Comparison of ENCODE assay signal across 10 cellular contexts in genomic region chr7:5574770-5575269, GRCh38. TPM values are rescaled to one million over a fixed set of nuclear protein-coding genes. Genes with fewer than 3 reads are reported as not detected.
DNase-seq lines count a peak whose midpoint lies in the region; ATAC-seq and TF ChIP-seq lines count a peak whose summit lies in the region.
"Had no signal": no experiment of that assay in that cellular context is flagged by ENCODE, and none has a peak within 500 bp of the region (broad histone marks: within the 10 kb centered on the region; RNA-seq: fewer than 3 reads in every experiment).

No MANE protein-coding gene starts in this region.

- H3K27me3 ChIP-seq in left lung (peaks cover 0 to 28% of the 10 kb centered on the region in 2 donors), suprapubic skin (no peaks in the 10 kb centered on the region)

- no peaks in the 10 kb centered on the region for H3K9me3 Mint-ChIP-seq in endothelial cell (ENCODE audit: unreplicated experiment)
- no peaks in the 10 kb centered on the region for H3K9me3 Mint-ChIP-seq in activated T-helper 1 cell treated with anti-CD3 and anti-CD28 coated beads, Interleukin-12 subunit alpha, Interleukin-12 subunit beta, Interleukin-2, Interleukin-4 antibody, amounts not matched to agents 30 ng/mL and 10 ng/mL and 1 ng/mL, durations not matched to agents 14 hours and 24 hours and 36 hours
- H3K9me3 Mint-ChIP-seq: activated T-helper 17 cell treated with anti-CD3 and anti-CD28 coated beads, Interleukin-2, amount 50 U/mL, for 72 hours had no signal

- peak overlapping the region; percentile 62 for H3K4me3 Mint-ChIP-seq in endothelial cell (ENCODE audit: unreplicated experiment)
- no peak overlapping the region for H3K4me3 Mint-ChIP-seq in activated T-helper 1 cell treated with anti-CD3 and anti-CD28 coated beads, Interleukin-12 subunit alpha, Interleukin-12 subunit beta, Interleukin-2, Interleukin-4 antibody, amounts not matched to agents 30 ng/mL and 10 ng/mL and 1 ng/mL, durations not matched to agents 14 hours and 24 hours and 36 hours
- H3K4me3 Mint-ChIP-seq: activated T-helper 17 cell treated with anti-CD3 and anti-CD28 coated beads, Interleukin-2, amount 50 U/mL, for 72 hours had no signal

- peak overlapping the region; percentile 23 to 79 for H3K27ac ChIP-seq in left lung
- peak overlapping the region; percentile 24 for H3K27ac ChIP-seq in suprapubic skin

- H3K36me3 Mint-ChIP-seq in endothelial cell (ENCODE audit: low read depth, unreplicated experiment): no peaks in the 10 kb centered on the region
- no peaks in the 10 kb centered on the region for H3K36me3 Mint-ChIP-seq in activated T-helper 1 cell treated with anti-CD3 and anti-CD28 coated beads, Interleukin-12 subunit alpha, Interleukin-12 subunit beta, Interleukin-2, Interleukin-4 antibody, amounts not matched to agents 30 ng/mL and 10 ng/mL and 1 ng/mL, durations not matched to agents 14 hours and 24 hours and 36 hours (ENCODE audit: low read depth)

- H3K27ac Mint-ChIP-seq in endothelial cell (ENCODE audit: unreplicated experiment): peak overlapping the region; percentile 96
- H3K27ac Mint-ChIP-seq in activated T-helper 1 cell treated with anti-CD3 and anti-CD28 coated beads, Interleukin-12 subunit alpha, Interleukin-12 subunit beta, Interleukin-2, Interleukin-4 antibody, amounts not matched to agents 30 ng/mL and 10 ng/mL and 1 ng/mL, durations not matched to agents 14 hours and 24 hours and 36 hours: no peak overlapping the region
- H3K27ac Mint-ChIP-seq: activated T-helper 17 cell treated with anti-CD3 and anti-CD28 coated beads, Interleukin-2, amount 50 U/mL, for 72 hours had no signal

- TF ChIP-seq EP300 in suprapubic skin (IDR thresholded peaks at IDR 0.05): no peak

- H3K9me3 ChIP-seq in left lung (no peaks in the 10 kb centered on the region), suprapubic skin (no peaks in the 10 kb centered on the region)

- TF ChIP-seq CTCF in endothelial cell (IDR thresholded peaks at IDR 0.05; ENCODE audit: unreplicated experiment) (no peak), left lung (IDR thresholded peaks at IDR 0.05) (no peak), suprapubic skin (IDR thresholded peaks at IDR 0.05) (no peak)

- H3K36me3 ChIP-seq in left lung (no peaks in the 10 kb centered on the region), suprapubic skin (no peaks in the 10 kb centered on the region)

- TF ChIP-seq POLR2A in suprapubic skin (IDR thresholded peaks at IDR 0.05): no peak

- DNase-seq in OCI-M1 (lab: John Stamatoyannopoulos, UW) (peak; percentile 80), endothelial cell (ENCODE audit: low spot score) (peak; percentile 74), left lung (peak in 1 of 2 donors; percentile 85), suprapubic skin (ENCODE audit: low spot score in 2 of 2) (no peak), medulla oblongata (ENCODE audit: extremely low spot score) (no peak), cortex of kidney (lab: John Stamatoyannopoulos, UW) (no peak)
- no peak for DNase-seq in activated T-helper 1 cell treated with anti-CD3 and anti-CD28 coated beads, Interleukin-12 subunit alpha, Interleukin-12 subunit beta, Interleukin-2, Interleukin-4 antibody, amounts not matched to agents 30 ng/mL and 10 ng/mL and 1 ng/mL, durations not matched to agents 14 hours and 24 hours and 36 hours (ENCODE audit: low spot score)
- DNase-seq: occipital lobe had no signal

- intact Hi-C loops in left lung (cut with DNase I): no loop called here
- intact Hi-C loops in activated T-helper 1 cell treated with anti-CD3 and anti-CD28 coated beads, Interleukin-12 subunit alpha, Interleukin-12 subunit beta, Interleukin-2, Interleukin-4 antibody, amounts not matched to agents 30 ng/mL and 10 ng/mL and 1 ng/mL, durations not matched to agents 14 hours and 24 hours and 36 hours (cut with micrococcal nuclease): no loop called here

- H3K27me3 Mint-ChIP-seq in endothelial cell (ENCODE audit: unreplicated experiment): peaks cover 3% of the 10 kb centered on the region
- H3K27me3 Mint-ChIP-seq in activated T-helper 1 cell treated with anti-CD3 and anti-CD28 coated beads, Interleukin-12 subunit alpha, Interleukin-12 subunit beta, Interleukin-2, Interleukin-4 antibody, amounts not matched to agents 30 ng/mL and 10 ng/mL and 1 ng/mL, durations not matched to agents 14 hours and 24 hours and 36 hours (ENCODE audit: insufficient read depth): peaks cover 34% of the 10 kb centered on the region

- H3K4me1 ChIP-seq in left lung: peaks cover 5 to 28% of the 10 kb centered on the region in 2 donors
- H3K4me1 ChIP-seq in suprapubic skin: peaks cover 21% of the 10 kb centered on the region

- ATAC-seq in left lung (peak; percentile 5), GM21526 (IDR thresholded peaks at IDR 0.05; ENCODE audit: low FRiP score, unreplicated experiment) (no peak)
- ATAC-seq: activated T-helper 17 cell treated with anti-CD3 and anti-CD28 coated beads, Interleukin-2, amount 50 U/mL, for 72 hours had no signal

- H3K4me3 ChIP-seq in left lung (no peak overlapping the region), suprapubic skin (peak overlapping the region; percentile 23)

- H3K4me1 Mint-ChIP-seq in endothelial cell (ENCODE audit: unreplicated experiment): peaks cover 47% of the 10 kb centered on the region
- peaks cover 9% of the 10 kb centered on the region for H3K4me1 Mint-ChIP-seq in activated T-helper 1 cell treated with anti-CD3 and anti-CD28 coated beads, Interleukin-12 subunit alpha, Interleukin-12 subunit beta, Interleukin-2, Interleukin-4 antibody, amounts not matched to agents 30 ng/mL and 10 ng/mL and 1 ng/mL, durations not matched to agents 14 hours and 24 hours and 36 hours (ENCODE audit: low read depth)

- WGBS in suprapubic skin: 53% methylated on average over 13 of the region's 19 CpGs

RNA-seq across cellular contexts. Expression of gene FSCN1, which starts 17.8 kb away (rescaled TPM):
- total RNA-seq in endothelial cell (ENCODE audit: unreplicated experiment) (1,785 TPM), left lung (10 to 100 TPM; 52.3 to 72.5 TPM), suprapubic skin (10 to 100 TPM; 63.0 to 88.9 (median 73.2) TPM)
- total RNA-seq in activated T-helper 1 cell treated with anti-CD3 and anti-CD28 coated beads, Interleukin-12 subunit alpha, Interleukin-12 subunit beta, Interleukin-2, Interleukin-4 antibody, amounts not matched to agents 30 ng/mL and 10 ng/mL and 1 ng/mL, durations not matched to agents 14 hours and 24 hours and 36 hours: 39.1 and 39.5 TPM in 2 replicates

RNA-seq across cellular contexts. Expression of gene ACTB, which starts 44.4 kb away (rescaled TPM):
- 5,848 TPM for total RNA-seq in endothelial cell (ENCODE audit: unreplicated experiment)
- 1,000 to 10,000 TPM; 5,052 to 7,325 TPM for total RNA-seq in left lung
- 1,000 to 10,000 TPM; 1,382 to 2,494 (median 2,273) TPM for total RNA-seq in suprapubic skin
- total RNA-seq in activated T-helper 1 cell treated with anti-CD3 and anti-CD28 coated beads, Interleukin-12 subunit alpha, Interleukin-12 subunit beta, Interleukin-2, Interleukin-4 antibody, amounts not matched to agents 30 ng/mL and 10 ng/mL and 1 ng/mL, durations not matched to agents 14 hours and 24 hours and 36 hours: 7,557 and 7,602 TPM in 2 replicates

Comparison
In these comparisons a context has a peak if more than half of its experiments do, and no peak if none do; other contexts are left out.
1. DNase-seq: peak in OCI-M1 (single experiment) and endothelial cell (single experiment); none in suprapubic skin (0 of 2), activated T-helper 1 cell treated with anti-CD3 and anti-CD28 coated beads, Interleukin-12 subunit alpha, Interleukin-12 subunit beta, Interleukin-2, Interleukin-4 antibody, amounts not matched to agents 30 ng/mL and 10 ng/mL and 1 ng/mL, durations not matched to agents 14 hours and 24 hours and 36 hours (single experiment), medulla oblongata (single experiment) and cortex of kidney (single experiment).
2. RNA of gene FSCN1, which starts 17.8 kb away (total RNA-seq): 1,785 TPM in endothelial cell (single experiment); 63.0 to 88.9 TPM in suprapubic skin, 52.3 to 72.5 TPM in left lung and 39.1 to 39.5 TPM in activated T-helper 1 cell treated with anti-CD3 and anti-CD28 coated beads, Interleukin-12 subunit alpha, Interleukin-12 subunit beta, Interleukin-2, Interleukin-4 antibody, amounts not matched to agents 30 ng/mL and 10 ng/mL and 1 ng/mL, durations not matched to agents 14 hours and 24 hours and 36 hours; every median in the first group is over 10 times any median in the second.